8 cellular contexts compared by ENCODE assay signal in genomic region chr2:201118957-201119848, GRCh38.
DNase-seq lines count a peak whose midpoint lies in the region; ATAC-seq lines count a peak whose summit lies in the region.

No MANE protein-coding gene starts in this region.

- H3K9ac ChIP-seq in adipocyte (ENCODE audit: low read length) = peak overlapping the region; percentile 100

- H3K4me1 ChIP-seq in adipocyte (ENCODE audit: control insufficient read depth, insufficient read depth, low read length) = peaks cover 51% of the 10 kb centered on the region
- H3K4me1 ChIP-seq in iPS DF 6.9 (ENCODE audit: control insufficient read depth, insufficient read depth, low read length) = peaks cover 3% of the 10 kb centered on the region; the same call in 1 of the 2 replicates

- H3K4me3 Mint-ChIP-seq in stimulated activated memory B cell treated with anti-CD40 and anti-IgM and Interleukin-4, amounts not matched to agents 10 μg/mL and 1 μg/mL and 100 μg/mL, for 72 hours = peak overlapping the region; percentile 89

- H3K27ac Mint-ChIP-seq in stimulated activated memory B cell treated with anti-CD40 and anti-IgM and Interleukin-4, amounts not matched to agents 10 μg/mL and 1 μg/mL and 100 μg/mL, for 72 hours = peak overlapping the region; percentile 99

- H3K36me3 ChIP-seq in adipocyte (ENCODE audit: control insufficient read depth, insufficient read depth, low read length, severe bottlenecking) = peaks cover 16% of the 10 kb centered on the region
- H3K36me3 ChIP-seq in iPS DF 6.9 (ENCODE audit: control insufficient read depth, insufficient read depth, low read length) = no peaks in the 10 kb centered on the region

- H3K9me3 ChIP-seq in adipocyte (ENCODE audit: control insufficient read depth, low read length) (no peaks in the 10 kb centered on the region), iPS DF 6.9 (ENCODE audit: control insufficient read depth, insufficient read depth, low read length) (no peaks in the 10 kb centered on the region)

- H3K4me3 ChIP-seq in adipocyte (ENCODE audit: low read length) = peak overlapping the region; percentile 91
- H3K4me3 ChIP-seq in iPS DF 6.9 (ENCODE audit: low read length) = peak overlapping the region; percentile 40; the same call in 1 of the 2 replicates

- H3K27me3 ChIP-seq in adipocyte (replicated peaks; ENCODE audit: control insufficient read depth, insufficient read depth, low read length) (no peaks in the 10 kb centered on the region), iPS DF 6.9 (ENCODE audit: control insufficient read depth, insufficient read depth, low read length) (no peaks in the 10 kb centered on the region)

- peaks cover 62% of the 10 kb centered on the region for H3K4me1 Mint-ChIP-seq in stimulated activated memory B cell treated with anti-CD40 and anti-IgM and Interleukin-4, amounts not matched to agents 10 μg/mL and 1 μg/mL and 100 μg/mL, for 72 hours

- no peaks in the 10 kb centered on the region for H3K9me3 Mint-ChIP-seq in stimulated activated memory B cell treated with anti-CD40 and anti-IgM and Interleukin-4, amounts not matched to agents 10 μg/mL and 1 μg/mL and 100 μg/mL, for 72 hours

- peaks cover 26% of the 10 kb centered on the region for H3K36me3 Mint-ChIP-seq in stimulated activated memory B cell treated with anti-CD40 and anti-IgM and Interleukin-4, amounts not matched to agents 10 μg/mL and 1 μg/mL and 100 μg/mL, for 72 hours

- WGBS in iPS DF 6.9 (ENCODE audit: insufficient coverage, insufficient read length) = no CpG with 5 or more reads among the region's 12 CpGs

- peak; percentile 27 for DNase-seq in stimulated activated CD4-positive, alpha-beta T cell treated with anti-CD3 and anti-CD28 coated beads, Interleukin-4, amount 100 ng/mL, for 24 hours
- no peak for DNase-seq in stimulated activated CD4-positive, alpha-beta T cell treated with anti-CD3 and anti-CD28 coated beads, Interleukin-2, amount 100 ng/mL, for 48 hours
- peak; percentile 65 for DNase-seq in NAMALWA (ENCODE audit: low spot score)
- DNase-seq in adipocyte (ENCODE audit: low read depth) = peak; percentile 59
- DNase-seq in iPS DF 6.9 (ENCODE audit: low read depth, low spot score) = no peak

- no peak overlapping the region for H3K27ac ChIP-seq in iPS DF 6.9 (ENCODE audit: low read length)

- ATAC-seq in stimulated activated memory B cell treated with anti-CD40 and anti-IgM and Interleukin-4, amounts not matched to agents 10 μg/mL and 1 μg/mL and 100 μg/mL, for 72 hours = peak; percentile 13
- ATAC-seq in HG03025 (IDR thresholded peaks at IDR 0.05; ENCODE audit: low FRiP score, unreplicated experiment) = no peak
- ATAC-seq in GM21786 (IDR thresholded peaks at IDR 0.05; ENCODE audit: unreplicated experiment) = no peak

- H3K27me3 Mint-ChIP-seq in stimulated activated memory B cell treated with anti-CD40 and anti-IgM and Interleukin-4, amounts not matched to agents 10 μg/mL and 1 μg/mL and 100 μg/mL, for 72 hours = no peaks in the 10 kb centered on the region

Comparison
In these comparisons a context has a peak if more than half of its experiments do, and no peak if none do; other contexts are left out.
1. DNase-seq: peak in stimulated activated CD4-positive, alpha-beta T cell treated with anti-CD3 and anti-CD28 coated beads, Interleukin-4, amount 100 ng/mL, for 24 hours (single experiment), NAMALWA (single experiment) and adipocyte (single experiment); none in stimulated activated CD4-positive, alpha-beta T cell treated with anti-CD3 and anti-CD28 coated beads, Interleukin-2, amount 100 ng/mL, for 48 hours (0 of 2) and iPS DF 6.9 (single experiment).